Comparison of ENCODE assay signal across 8 cellular contexts in the genomic region with DNA sequence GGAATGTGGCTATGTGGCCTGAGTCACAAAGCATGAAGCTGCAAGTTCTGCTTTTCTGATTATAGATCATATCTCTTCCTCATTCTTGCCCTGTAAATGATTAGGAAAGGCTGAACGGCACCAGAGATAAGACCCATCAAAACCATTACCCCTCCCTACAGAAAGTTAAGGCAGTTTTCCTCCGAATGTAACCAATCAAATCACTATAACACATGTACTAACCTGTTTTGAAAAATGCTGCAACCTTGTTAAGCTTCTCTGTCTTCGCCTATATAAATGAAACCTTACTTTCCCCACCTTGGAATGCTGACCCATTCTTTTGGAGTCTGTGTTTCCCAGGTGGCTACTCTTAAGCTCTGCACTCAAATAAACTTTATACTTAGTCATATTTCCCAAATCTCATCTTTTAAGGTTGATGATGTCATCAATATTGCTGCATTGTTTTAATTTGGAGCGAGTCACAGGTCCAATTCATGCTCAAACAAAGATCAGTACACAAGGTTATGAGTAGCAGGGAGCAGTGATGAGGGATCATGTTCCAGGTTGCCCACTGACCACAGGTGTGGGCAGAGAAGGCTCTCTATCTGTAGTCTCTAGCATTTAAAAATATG.
DNase-seq lines count a peak whose midpoint lies in the region; ATAC-seq and TF ChIP-seq lines count a peak whose summit lies in the region.

No MANE protein-coding gene starts in this region.

- no peaks in the 10 kb centered on the region for H3K9me3 ChIP-seq in right cardiac atrium (ENCODE audit: control insufficient read depth, low read length)

- in situ Hi-C loops in brain microvascular endothelial cell (cut with HindIII; ENCODE audit: low pct_ligation_motif_present, low sequenced_read_pairs) = no loop called here

- WGBS in right cardiac atrium = 49% methylated on average over 4 of the region's 4 CpGs

- no peak overlapping the region for H3K4me3 ChIP-seq in brain microvascular endothelial cell (ENCODE audit: low read depth, low read length)
- H3K4me3 ChIP-seq in right cardiac atrium (ENCODE audit: low read length) = no peak overlapping the region

- peak; percentile 59 for DNase-seq in HT-29 (ENCODE audit: low spot score)
- DNase-seq in brain microvascular endothelial cell = peak; percentile 4
- peak; percentile 52 for DNase-seq in renal cortical epithelial cell (ENCODE audit: low read depth)
- DNase-seq in NCI-H2227 (lab: John Stamatoyannopoulos, UW; ENCODE audit: unreplicated experiment) = no peak
- no peak for DNase-seq in NCI-H2107 treated with DMSO at 0.1 percent for 48 hours (lab: John Stamatoyannopoulos, UW; ENCODE audit: unreplicated experiment)
- no peak for DNase-seq in right cardiac atrium
- DNase-seq in activated naive CD4-positive, alpha-beta T cell treated with Interleukin-2 at 50 U/mL for 16 hours = no peak

- peak; percentile 54 for ATAC-seq in GM19043 (IDR thresholded peaks at IDR 0.05; ENCODE audit: low read depth, unreplicated experiment)
- no peak for ATAC-seq in right cardiac atrium

- H3K36me3 ChIP-seq in brain microvascular endothelial cell (replicated peaks) = no peaks in the 10 kb centered on the region

- intact Hi-C loops in right cardiac atrium (cut with DNase I) = no loop called here

- no peaks in the 10 kb centered on the region for H3K27me3 ChIP-seq in brain microvascular endothelial cell (replicated peaks)
- H3K27me3 ChIP-seq in right cardiac atrium (ENCODE audit: control insufficient read depth, insufficient read depth) = no peaks in the 10 kb centered on the region

- H3K27ac ChIP-seq in brain microvascular endothelial cell (no peak overlapping the region), right cardiac atrium (ENCODE audit: low read length) (no peak overlapping the region)

- no peak for TF ChIP-seq CTCF in brain microvascular endothelial cell (IDR thresholded peaks at IDR 0.05; ENCODE audit: low read depth, low read length, missing control alignments)

- H3K4me1 ChIP-seq in right cardiac atrium (ENCODE audit: control insufficient read depth, insufficient read depth, low read length) = no peaks in the 10 kb centered on the region

Comparison
In these comparisons a context has a peak if more than half of its experiments do, and no peak if none do; other contexts are left out.
1. DNase-seq: peak in HT-29 (single experiment), brain microvascular endothelial cell (single experiment) and renal cortical epithelial cell (single experiment); none in NCI-H2227 (single experiment), NCI-H2107 treated with DMSO at 0.1 percent for 48 hours (single experiment), right cardiac atrium (0 of 3) and activated naive CD4-positive, alpha-beta T cell treated with Interleukin-2 at 50 U/mL for 16 hours (single experiment).